20 cellular contexts compared by ENCODE assay signal in genomic region chr5:41347569-41347968, GRCh38.
A peak's percentile ranks its signal among the peaks of the same experiment; 100 is the strongest.
DNase-seq lines count a peak whose midpoint lies in the region; ATAC-seq and TF ChIP-seq lines count a peak whose summit lies in the region.
"Had no signal": no experiment of that assay in that cellular context is flagged by ENCODE, and none has a peak within 500 bp of the region (broad histone marks: within the 10 kb centered on the region; RNA-seq: fewer than 3 reads in every experiment).

No MANE protein-coding gene starts in this region.

- H4K20me1 ChIP-seq in HCT116 (ENCODE audit: insufficient read depth), result no peaks in the 10 kb centered on the region
- no peaks in the 10 kb centered on the region for H4K20me1 ChIP-seq in osteoblast (ENCODE audit: insufficient read depth, low read length)

- H3K36me3 ChIP-seq in cardiac muscle cell, result no peaks in the 10 kb centered on the region
- H3K36me3 ChIP-seq in HCT116 (ENCODE audit: control insufficient read depth in 1 of 2, insufficient read depth in 2 of 2, low read length in 2 of 2), result no peaks in the 10 kb centered on the region
- no peaks in the 10 kb centered on the region for H3K36me3 ChIP-seq in osteoblast (ENCODE audit: insufficient read depth, low read length)
- H3K36me3 ChIP-seq: SJSA1 had no signal

- H3K27me3 ChIP-seq in cardiac muscle cell (no peaks in the 10 kb centered on the region), HCT116 (ENCODE audit: insufficient read depth, low read length) (0 out of 2 replicates have a peak, but pooled peaks cover 6% of the 10 kb centered on the region), osteoblast (ENCODE audit: insufficient read depth, low read length) (no peaks in the 10 kb centered on the region)

- H3K27ac ChIP-seq in cardiac muscle cell (no peak overlapping the region), HCT116 (ENCODE audit: low read depth, low read length) (no peak overlapping the region), osteoblast (ENCODE audit: low read depth, low read length) (no peak overlapping the region)
- H3K27ac ChIP-seq: C4-2B, PC-9, SJSA1 had no signal

- H3K4me1 ChIP-seq in cardiac muscle cell (ENCODE audit: low read depth) (peaks cover 4% of the 10 kb centered on the region), HCT116 (ENCODE audit: control insufficient read depth in 1 of 2, insufficient read depth in 2 of 2, low read length in 2 of 2) (no peaks in the 10 kb centered on the region), osteoblast (ENCODE audit: insufficient read depth, low read length) (no peaks in the 10 kb centered on the region)
- H3K4me1 ChIP-seq: SJSA1 had no signal

- H3K4me3 ChIP-seq in cardiac muscle cell, result no peak overlapping the region
- H3K4me3 ChIP-seq in HCT116 (replicated peaks in 1 of 2; ENCODE audit: low read depth in 1 of 2, low read length in 2 of 2), result no peak overlapping the region
- H3K4me3 ChIP-seq in choroid plexus epithelial cell (ENCODE audit: low read depth, low read length), result no peak overlapping the region
- H3K4me3 ChIP-seq in osteoblast (ENCODE audit: insufficient read depth, low read length), result no peak overlapping the region
- H3K4me3 ChIP-seq: K562, PC-9, SJSA1 had no signal

- no peaks in the 10 kb centered on the region for H3K9me2 ChIP-seq in HCT116 (ENCODE audit: insufficient read depth)

- no peak for TF ChIP-seq POLR2A in HCT116 (IDR thresholded peaks at IDR 0.05; ENCODE audit: borderline replicate concordance, extremely low read depth, insufficient read depth, insufficient read length)

- POLR2A ChIA-PET in HCT116 (lab: Charles Lee), result no interaction called here

- H3K79me2 ChIP-seq in HCT116 (ENCODE audit: insufficient read depth, low read length), result no peaks in the 10 kb centered on the region
- no peaks in the 10 kb centered on the region for H3K79me2 ChIP-seq in osteoblast (ENCODE audit: insufficient read depth, low read length)

- DNase-seq in cardiac muscle cell (ENCODE audit: low read depth in 1 of 2, low spot score in 1 of 2), result no peak
- no peak for DNase-seq in Right ventricle myocardium superior
- DNase-seq in HCT116 (ENCODE audit: low read depth, low spot score), result no peak
- DNase-seq in choroid plexus epithelial cell (ENCODE audit: low read depth), result peak; percentile 29
- DNase-seq in osteoblast (ENCODE audit: insufficient read length, low spot score, missing footprints), result no peak
- no peak for DNase-seq in omental fat pad (ENCODE audit: low spot score)
- DNase-seq in activated CD4-positive, alpha-beta T cell treated with anti-CD3 and anti-CD28 coated beads, Interleukin-2, amount 50 U/mL, for 4 hours, result no peak
- DNase-seq: DMS79 treated with DMSO at 0.1 percent for 48 hours, HCEC 1CT, NCI-H1417, NCI-H187, NCI-H2107, NCI-H2227 treated with DMSO at 0.1 percent for 48 hours, NCI-H510A treated with DMSO at 0.1 percent for 48 hours, NCI-H82, PC-9 had no signal

- CTCF ChIA-PET in HCT116 (lab: Charles Lee), result interaction anchor here (1.1 to 2.2 kb wide), 6 partner anchors 12 to 443 kb away, joined by 3 to 16 read pairs (median 4); no protein-coding TSS in a partner anchor

- H3K9me3 ChIP-seq in cardiac muscle cell (ENCODE audit: low read depth), result no peaks in the 10 kb centered on the region
- no peaks in the 10 kb centered on the region for H3K9me3 ChIP-seq in HCT116 (ENCODE audit: control insufficient read depth in 1 of 2, insufficient read depth in 1 of 2, low read depth in 1 of 2, low read length in 2 of 2)
- H3K9me3 ChIP-seq in osteoblast (ENCODE audit: low read depth, low read length), result no peaks in the 10 kb centered on the region
- H3K9me3 ChIP-seq: SJSA1 had no signal

- BruUV-seq in HCT116 (replicated peaks; lab: Mats Ljungman, UMichigan), result no TSS peak

- H2AFZ ChIP-seq in HCT116 (ENCODE audit: low read depth, low read length, poor library complexity, severe bottlenecking), result no peak overlapping the region
- H2AFZ ChIP-seq in osteoblast (ENCODE audit: low read length), result no peak overlapping the region
- H2AFZ ChIP-seq: PC-9 had no signal

- H3K4me2 ChIP-seq in HCT116 (ENCODE audit: low read length) (no peak overlapping the region), osteoblast (ENCODE audit: insufficient read depth, low read length) (no peak overlapping the region)
- H3K4me2 ChIP-seq: PC-9 had no signal

- ATAC-seq in Right ventricle myocardium superior (ENCODE audit: poor library complexity) (no peak), HCT116 (no peak), GM21381 (IDR thresholded peaks at IDR 0.05; ENCODE audit: unreplicated experiment) (no peak), omental fat pad (ENCODE audit: low FRiP score) (no peak)
- ATAC-seq: K562 had no signal

- TF ChIP-seq RAD21 in HCT116 (IDR thresholded peaks at IDR 0.05; ENCODE audit: low read depth), result peak; percentile 39; the same call in 1 of the 2 replicates

- TF ChIP-seq CTCF in cardiac muscle cell (IDR thresholded peaks at IDR 0.05; ENCODE audit: low read depth, low read length) (peak; percentile 4), HCT116 (IDR thresholded peaks at IDR 0.05 in 2 of 3, conservative IDR thresholded peaks at IDR 0.05 in 1 of 3; ENCODE audit: borderline replicate concordance in 1 of 3, insufficient read depth in 1 of 3, low read depth in 2 of 3, low read length in 2 of 3) (no peak), choroid plexus epithelial cell (conservative IDR thresholded peaks at IDR 0.05; ENCODE audit: low read depth, low read length) (peak; percentile 29), osteoblast (IDR thresholded peaks at IDR 0.05; ENCODE audit: extremely low read depth, low read depth, low read length) (peak; percentile 8), omental fat pad (IDR thresholded peaks at IDR 0.05) (no peak)

- RAD21 ChIA-PET in HCT116 (lab: Charles Lee; ENCODE audit: low non-redundant PET in 1 of 2, low total read pairs in 2 of 2, uncharacterized antibody in 2 of 2, unreplicated experiment in 2 of 2), result no interaction called here

- intact Hi-C loops in Right ventricle myocardium superior (cut with DNase I), result no loop called here
- intact Hi-C loops in HCT116 (cut with micrococcal nuclease), result loop anchor here (2.0 kb wide), 2 partner anchors 293 to 443 kb away; no protein-coding TSS in a partner anchor

- H3K9ac ChIP-seq in HCT116 (ENCODE audit: low read length), result no peak overlapping the region

TF ChIP-seq in HCT116, 20 proteins besides CTCF, POLR2A, EP300 and RAD21:
- TF ChIP-seq FOSL1 (IDR thresholded peaks at IDR 0.05; ENCODE audit: low read depth) (no peak), CEBPB (IDR thresholded peaks at IDR 0.05; ENCODE audit: low read depth) (no peak), JUND (IDR thresholded peaks at IDR 0.05) (no peak), ELF1 (IDR thresholded peaks at IDR 0.05; ENCODE audit: borderline replicate concordance, low read depth) (no peak), POLR2AphosphoS5 (IDR thresholded peaks at IDR 0.05; ENCODE audit: low read depth, low read length) (no peak)
TF ChIP-seq in HCT116: peak in this region for 0.

Comparison
In these comparisons a context has a peak if more than half of its experiments do, and no peak if none do; other contexts are left out.
1. CTCF ChIP-seq: peak in cardiac muscle cell (single experiment), choroid plexus epithelial cell (single experiment) and osteoblast (single experiment); none in HCT116 (0 of 3) and omental fat pad (0 of 3).